1 cellular context compared by ENCODE assay signal in the genomic region with DNA sequence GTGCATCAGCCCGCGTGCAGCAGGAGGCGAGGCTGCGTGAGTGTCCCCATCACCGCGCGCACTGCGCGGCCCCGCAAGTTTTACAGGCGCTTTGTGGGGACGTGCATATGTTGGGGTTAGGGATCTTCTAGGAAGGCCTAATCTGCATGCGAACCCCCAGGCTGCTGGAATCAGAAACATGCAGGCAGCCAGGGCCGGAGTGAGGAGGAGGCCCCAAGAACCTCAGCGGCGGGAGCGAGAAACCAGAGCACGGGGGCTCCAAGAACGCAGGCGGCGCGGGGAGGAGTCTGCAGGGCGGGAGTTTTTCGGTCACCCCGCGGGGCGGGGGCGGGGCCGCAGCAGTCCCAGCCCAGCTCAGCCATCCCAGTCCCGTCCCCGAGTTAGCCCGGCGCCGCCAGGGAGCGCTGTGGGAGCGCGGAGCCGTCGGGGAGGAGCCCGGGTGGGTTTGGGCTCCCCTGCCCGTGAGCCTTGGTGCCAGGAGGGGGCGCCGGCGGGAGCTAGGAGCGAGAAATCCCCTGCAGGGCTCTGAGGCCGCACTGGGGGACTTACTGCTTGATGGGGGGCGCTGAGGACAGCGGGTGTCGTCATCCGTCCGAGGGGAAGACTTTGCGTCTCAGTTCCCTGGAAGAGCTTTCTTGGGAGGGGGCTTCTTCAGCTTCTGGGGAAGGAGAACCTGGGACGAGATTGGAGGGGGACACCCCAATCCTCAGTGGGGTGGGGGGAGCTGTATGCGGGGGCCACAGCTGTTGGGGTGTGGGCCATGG.
TF ChIP-seq lines count a peak whose summit lies in the region.

No MANE protein-coding gene starts in this region.

TF ChIP-seq in HepG2, 621 proteins besides CTCF, POLR2A, EP300 and RAD21 (continued from another document and continues in another):
- TF ChIP-seq, protein P1, sequence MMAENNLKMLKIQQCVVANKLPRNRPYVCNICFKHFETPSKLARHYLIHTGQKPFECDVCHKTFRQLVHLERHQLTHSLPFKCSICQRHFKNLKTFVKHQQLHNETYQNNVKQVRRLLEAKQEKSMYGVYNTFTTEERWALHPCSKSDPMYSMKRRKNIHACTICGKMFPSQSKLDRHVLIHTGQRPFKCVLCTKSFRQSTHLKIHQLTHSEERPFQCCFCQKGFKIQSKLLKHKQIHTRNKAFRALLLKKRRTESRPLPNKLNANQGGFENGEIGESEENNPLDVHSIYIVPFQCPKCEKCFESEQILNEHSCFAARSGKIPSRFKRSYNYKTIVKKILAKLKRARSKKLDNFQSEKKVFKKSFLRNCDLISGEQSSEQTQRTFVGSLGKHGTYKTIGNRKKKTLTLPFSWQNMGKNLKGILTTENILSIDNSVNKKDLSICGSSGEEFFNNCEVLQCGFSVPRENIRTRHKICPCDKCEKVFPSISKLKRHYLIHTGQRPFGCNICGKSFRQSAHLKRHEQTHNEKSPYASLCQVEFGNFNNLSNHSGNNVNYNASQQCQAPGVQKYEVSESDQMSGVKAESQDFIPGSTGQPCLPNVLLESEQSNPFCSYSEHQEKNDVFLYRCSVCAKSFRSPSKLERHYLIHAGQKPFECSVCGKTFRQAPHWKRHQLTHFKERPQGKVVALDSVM (CRISPR knock-in tag; IDR thresholded peaks at IDR 0.05), result peak; percentile 80
- TF ChIP-seq NFYC (CRISPR knock-in tag; IDR thresholded peaks at IDR 0.05) (no peak), SYNCRIP (IDR thresholded peaks at IDR 0.05; ENCODE audit: insufficient read depth, low read depth, low read length) (no peak), ZNF75D (CRISPR knock-in tag; IDR thresholded peaks at IDR 0.05; ENCODE audit: borderline replicate concordance) (no peak), ZNF749 (CRISPR knock-in tag; IDR thresholded peaks at IDR 0.05; ENCODE audit: borderline replicate concordance) (no peak), SP2 (CRISPR knock-in tag; IDR thresholded peaks at IDR 0.05) (peak; percentile 29; the same call in 1 of the 2 replicates), GTF2F1 (IDR thresholded peaks at IDR 0.05; ENCODE audit: low read length) (no peak), ZKSCAN8 (CRISPR knock-in tag; IDR thresholded peaks at IDR 0.05; ENCODE audit: borderline replicate concordance) (no peak), SKI (IDR thresholded peaks at IDR 0.05; ENCODE audit: partially characterized antibody) (peak; percentile 67), IKZF1 (IDR thresholded peaks at IDR 0.05) (no peak), NRL (CRISPR knock-in tag; IDR thresholded peaks at IDR 0.05; ENCODE audit: borderline replicate concordance) (peak; percentile 62; the same call in 1 of the 2 replicates), ZNF775 (CRISPR knock-in tag; IDR thresholded peaks at IDR 0.05; ENCODE audit: borderline replicate concordance) (no peak), ZNF253 (CRISPR knock-in tag; IDR thresholded peaks at IDR 0.05; ENCODE audit: borderline replicate concordance) (no peak), SMARCE1 (IDR thresholded peaks at IDR 0.05; ENCODE audit: borderline replicate concordance) (no peak), NAIF1 (CRISPR knock-in tag; IDR thresholded peaks at IDR 0.05; ENCODE audit: borderline replicate concordance) (no peak), CENPX (CRISPR knock-in tag; IDR thresholded peaks at IDR 0.05) (no peak), ZNF564 (CRISPR knock-in tag; IDR thresholded peaks at IDR 0.05) (peak; percentile 75; the same call in 1 of the 2 replicates), FLYWCH1 (CRISPR knock-in tag; IDR thresholded peaks at IDR 0.05) (no peak), ZNF260 (CRISPR knock-in tag; IDR thresholded peaks at IDR 0.05; ENCODE audit: borderline replicate concordance, low read depth) (no peak), ZNF615 (CRISPR knock-in tag; IDR thresholded peaks at IDR 0.05; ENCODE audit: borderline replicate concordance) (0 out of 2 replicates have a peak, but pooled peaks have one; percentile 27), SMAD1 (CRISPR knock-in tag; IDR thresholded peaks at IDR 0.05; ENCODE audit: borderline replicate concordance, low read depth) (0 out of 2 replicates have a peak, but pooled peaks have one; percentile 69), CREM (IDR thresholded peaks at IDR 0.05) (no peak), CREM (CRISPR knock-in tag; IDR thresholded peaks at IDR 0.05) (no peak), MAF1 (CRISPR knock-in tag; IDR thresholded peaks at IDR 0.05; ENCODE audit: borderline replicate concordance) (0 out of 2 replicates have a peak, but pooled peaks have one; percentile 35), HOXA9 (CRISPR knock-in tag; IDR thresholded peaks at IDR 0.05; ENCODE audit: borderline replicate concordance) (peak; percentile 56; the same call in 1 of the 2 replicates)
- TF ChIP-seq, protein P2, sequence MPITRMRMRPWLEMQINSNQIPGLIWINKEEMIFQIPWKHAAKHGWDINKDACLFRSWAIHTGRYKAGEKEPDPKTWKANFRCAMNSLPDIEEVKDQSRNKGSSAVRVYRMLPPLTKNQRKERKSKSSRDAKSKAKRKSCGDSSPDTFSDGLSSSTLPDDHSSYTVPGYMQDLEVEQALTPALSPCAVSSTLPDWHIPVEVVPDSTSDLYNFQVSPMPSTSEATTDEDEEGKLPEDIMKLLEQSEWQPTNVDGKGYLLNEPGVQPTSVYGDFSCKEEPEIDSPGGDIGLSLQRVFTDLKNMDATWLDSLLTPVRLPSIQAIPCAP (CRISPR knock-in tag; IDR thresholded peaks at IDR 0.05; ENCODE audit: low read depth), result no peak
- TF ChIP-seq, protein P3, sequence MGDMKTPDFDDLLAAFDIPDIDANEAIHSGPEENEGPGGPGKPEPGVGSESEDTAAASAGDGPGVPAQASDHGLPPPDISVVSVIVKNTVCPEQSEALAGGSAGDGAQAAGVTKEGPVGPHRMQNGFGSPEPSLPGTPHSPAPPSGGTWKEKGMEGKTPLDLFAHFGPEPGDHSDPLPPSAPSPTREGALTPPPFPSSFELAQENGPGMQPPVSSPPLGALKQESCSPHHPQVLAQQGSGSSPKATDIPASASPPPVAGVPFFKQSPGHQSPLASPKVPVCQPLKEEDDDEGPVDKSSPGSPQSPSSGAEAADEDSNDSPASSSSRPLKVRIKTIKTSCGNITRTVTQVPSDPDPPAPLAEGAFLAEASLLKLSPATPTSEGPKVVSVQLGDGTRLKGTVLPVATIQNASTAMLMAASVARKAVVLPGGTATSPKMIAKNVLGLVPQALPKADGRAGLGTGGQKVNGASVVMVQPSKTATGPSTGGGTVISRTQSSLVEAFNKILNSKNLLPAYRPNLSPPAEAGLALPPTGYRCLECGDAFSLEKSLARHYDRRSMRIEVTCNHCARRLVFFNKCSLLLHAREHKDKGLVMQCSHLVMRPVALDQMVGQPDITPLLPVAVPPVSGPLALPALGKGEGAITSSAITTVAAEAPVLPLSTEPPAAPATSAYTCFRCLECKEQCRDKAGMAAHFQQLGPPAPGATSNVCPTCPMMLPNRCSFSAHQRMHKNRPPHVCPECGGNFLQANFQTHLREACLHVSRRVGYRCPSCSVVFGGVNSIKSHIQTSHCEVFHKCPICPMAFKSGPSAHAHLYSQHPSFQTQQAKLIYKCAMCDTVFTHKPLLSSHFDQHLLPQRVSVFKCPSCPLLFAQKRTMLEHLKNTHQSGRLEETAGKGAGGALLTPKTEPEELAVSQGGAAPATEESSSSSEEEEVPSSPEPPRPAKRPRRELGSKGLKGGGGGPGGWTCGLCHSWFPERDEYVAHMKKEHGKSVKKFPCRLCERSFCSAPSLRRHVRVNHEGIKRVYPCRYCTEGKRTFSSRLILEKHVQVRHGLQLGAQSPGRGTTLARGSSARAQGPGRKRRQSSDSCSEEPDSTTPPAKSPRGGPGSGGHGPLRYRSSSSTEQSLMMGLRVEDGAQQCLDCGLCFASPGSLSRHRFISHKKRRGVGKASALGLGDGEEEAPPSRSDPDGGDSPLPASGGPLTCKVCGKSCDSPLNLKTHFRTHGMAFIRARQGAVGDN (CRISPR knock-in tag; IDR thresholded peaks at IDR 0.05), result peak; percentile 94
- TF ChIP-seq, protein P4, sequence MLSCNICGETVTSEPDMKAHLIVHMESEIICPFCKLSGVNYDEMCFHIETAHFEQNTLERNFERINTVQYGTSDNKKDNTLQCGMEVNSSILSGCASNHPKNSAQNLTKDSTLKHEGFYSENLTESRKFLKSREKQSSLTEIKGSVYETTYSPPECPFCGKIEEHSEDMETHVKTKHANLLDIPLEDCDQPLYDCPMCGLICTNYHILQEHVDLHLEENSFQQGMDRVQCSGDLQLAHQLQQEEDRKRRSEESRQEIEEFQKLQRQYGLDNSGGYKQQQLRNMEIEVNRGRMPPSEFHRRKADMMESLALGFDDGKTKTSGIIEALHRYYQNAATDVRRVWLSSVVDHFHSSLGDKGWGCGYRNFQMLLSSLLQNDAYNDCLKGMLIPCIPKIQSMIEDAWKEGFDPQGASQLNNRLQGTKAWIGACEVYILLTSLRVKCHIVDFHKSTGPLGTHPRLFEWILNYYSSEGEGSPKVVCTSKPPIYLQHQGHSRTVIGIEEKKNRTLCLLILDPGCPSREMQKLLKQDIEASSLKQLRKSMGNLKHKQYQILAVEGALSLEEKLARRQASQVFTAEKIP (CRISPR knock-in tag; IDR thresholded peaks at IDR 0.05; ENCODE audit: borderline replicate concordance), result no peak
- TF ChIP-seq, protein P5, sequence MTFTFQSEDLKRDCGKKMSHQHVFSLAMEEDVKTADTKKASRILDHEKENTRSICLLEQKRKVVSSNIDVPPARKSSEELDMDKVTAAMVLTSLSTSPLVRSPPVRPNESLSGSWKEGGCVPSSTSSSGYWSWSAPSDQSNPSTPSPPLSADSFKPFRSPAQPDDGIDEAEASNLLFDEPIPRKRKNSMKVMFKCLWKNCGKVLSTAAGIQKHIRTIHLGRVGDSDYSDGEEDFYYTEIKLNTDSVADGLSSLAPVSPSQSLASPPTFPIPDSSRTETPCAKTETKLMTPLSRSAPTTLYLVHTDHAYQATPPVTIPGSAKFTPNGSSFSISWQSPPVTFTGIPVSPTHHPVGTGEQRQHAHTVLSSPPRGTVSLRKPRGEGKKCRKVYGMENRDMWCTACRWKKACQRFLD (CRISPR knock-in tag; IDR thresholded peaks at IDR 0.05; ENCODE audit: borderline replicate concordance), result no peak
- TF ChIP-seq, protein P6, sequence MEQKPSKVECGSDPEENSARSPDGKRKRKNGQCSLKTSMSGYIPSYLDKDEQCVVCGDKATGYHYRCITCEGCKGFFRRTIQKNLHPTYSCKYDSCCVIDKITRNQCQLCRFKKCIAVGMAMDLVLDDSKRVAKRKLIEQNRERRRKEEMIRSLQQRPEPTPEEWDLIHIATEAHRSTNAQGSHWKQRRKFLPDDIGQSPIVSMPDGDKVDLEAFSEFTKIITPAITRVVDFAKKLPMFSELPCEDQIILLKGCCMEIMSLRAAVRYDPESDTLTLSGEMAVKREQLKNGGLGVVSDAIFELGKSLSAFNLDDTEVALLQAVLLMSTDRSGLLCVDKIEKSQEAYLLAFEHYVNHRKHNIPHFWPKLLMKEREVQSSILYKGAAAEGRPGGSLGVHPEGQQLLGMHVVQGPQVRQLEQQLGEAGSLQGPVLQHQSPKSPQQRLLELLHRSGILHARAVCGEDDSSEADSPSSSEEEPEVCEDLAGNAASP (CRISPR knock-in tag; IDR thresholded peaks at IDR 0.05; ENCODE audit: borderline replicate concordance), result peak; percentile 31; the same call in 1 of the 2 replicates
- TF ChIP-seq, protein P7, sequence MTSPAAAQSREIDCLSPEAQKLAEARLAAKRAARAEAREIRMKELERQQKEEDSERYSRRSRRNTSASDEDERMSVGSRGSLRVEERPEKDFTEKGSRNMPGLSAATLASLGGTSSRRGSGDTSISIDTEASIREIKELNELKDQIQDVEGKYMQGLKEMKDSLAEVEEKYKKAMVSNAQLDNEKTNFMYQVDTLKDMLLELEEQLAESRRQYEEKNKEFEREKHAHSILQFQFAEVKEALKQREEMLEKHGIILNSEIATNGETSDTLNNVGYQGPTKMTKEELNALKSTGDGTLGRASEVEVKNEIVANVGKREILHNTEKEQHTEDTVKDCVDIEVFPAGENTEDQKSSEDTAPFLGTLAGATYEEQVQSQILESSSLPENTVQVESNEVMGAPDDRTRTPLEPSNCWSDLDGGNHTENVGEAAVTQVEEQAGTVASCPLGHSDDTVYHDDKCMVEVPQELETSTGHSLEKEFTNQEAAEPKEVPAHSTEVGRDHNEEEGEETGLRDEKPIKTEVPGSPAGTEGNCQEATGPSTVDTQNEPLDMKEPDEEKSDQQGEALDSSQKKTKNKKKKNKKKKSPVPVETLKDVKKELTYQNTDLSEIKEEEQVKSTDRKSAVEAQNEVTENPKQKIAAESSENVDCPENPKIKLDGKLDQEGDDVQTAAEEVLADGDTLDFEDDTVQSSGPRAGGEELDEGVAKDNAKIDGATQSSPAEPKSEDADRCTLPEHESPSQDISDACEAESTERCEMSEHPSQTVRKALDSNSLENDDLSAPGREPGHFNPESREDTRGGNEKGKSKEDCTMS (CRISPR knock-in tag; conservative IDR thresholded peaks at IDR 0.05), result no peak
- TF ChIP-seq, protein P8, sequence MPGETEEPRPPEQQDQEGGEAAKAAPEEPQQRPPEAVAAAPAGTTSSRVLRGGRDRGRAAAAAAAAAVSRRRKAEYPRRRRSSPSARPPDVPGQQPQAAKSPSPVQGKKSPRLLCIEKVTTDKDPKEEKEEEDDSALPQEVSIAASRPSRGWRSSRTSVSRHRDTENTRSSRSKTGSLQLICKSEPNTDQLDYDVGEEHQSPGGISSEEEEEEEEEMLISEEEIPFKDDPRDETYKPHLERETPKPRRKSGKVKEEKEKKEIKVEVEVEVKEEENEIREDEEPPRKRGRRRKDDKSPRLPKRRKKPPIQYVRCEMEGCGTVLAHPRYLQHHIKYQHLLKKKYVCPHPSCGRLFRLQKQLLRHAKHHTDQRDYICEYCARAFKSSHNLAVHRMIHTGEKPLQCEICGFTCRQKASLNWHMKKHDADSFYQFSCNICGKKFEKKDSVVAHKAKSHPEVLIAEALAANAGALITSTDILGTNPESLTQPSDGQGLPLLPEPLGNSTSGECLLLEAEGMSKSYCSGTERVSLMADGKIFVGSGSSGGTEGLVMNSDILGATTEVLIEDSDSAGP (CRISPR knock-in tag; IDR thresholded peaks at IDR 0.05; ENCODE audit: borderline replicate concordance), result peak; percentile 91
- TF ChIP-seq, protein P9, sequence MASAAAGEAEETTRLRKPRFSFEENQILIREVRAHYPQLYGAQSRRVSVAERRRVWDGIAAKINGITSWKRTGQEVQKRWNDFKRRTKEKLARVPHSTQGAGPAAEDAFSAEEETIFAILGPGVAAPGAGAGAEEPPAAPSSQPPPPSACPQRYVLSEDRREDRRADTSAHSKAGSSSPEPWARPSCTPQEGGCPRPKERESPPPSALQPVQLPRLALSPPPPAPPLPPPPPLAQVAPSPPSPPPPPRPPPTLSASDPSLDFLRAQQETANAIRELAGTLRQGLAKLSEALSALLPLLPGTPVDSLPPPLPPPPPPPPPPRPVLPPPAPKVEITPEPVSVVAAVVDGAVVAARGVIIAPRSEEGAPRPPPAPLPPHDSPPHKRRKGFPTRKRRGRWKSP (CRISPR knock-in tag; IDR thresholded peaks at IDR 0.05), result peak; percentile 89; the same call in 1 of the 2 replicates
- TF ChIP-seq, protein P10, sequence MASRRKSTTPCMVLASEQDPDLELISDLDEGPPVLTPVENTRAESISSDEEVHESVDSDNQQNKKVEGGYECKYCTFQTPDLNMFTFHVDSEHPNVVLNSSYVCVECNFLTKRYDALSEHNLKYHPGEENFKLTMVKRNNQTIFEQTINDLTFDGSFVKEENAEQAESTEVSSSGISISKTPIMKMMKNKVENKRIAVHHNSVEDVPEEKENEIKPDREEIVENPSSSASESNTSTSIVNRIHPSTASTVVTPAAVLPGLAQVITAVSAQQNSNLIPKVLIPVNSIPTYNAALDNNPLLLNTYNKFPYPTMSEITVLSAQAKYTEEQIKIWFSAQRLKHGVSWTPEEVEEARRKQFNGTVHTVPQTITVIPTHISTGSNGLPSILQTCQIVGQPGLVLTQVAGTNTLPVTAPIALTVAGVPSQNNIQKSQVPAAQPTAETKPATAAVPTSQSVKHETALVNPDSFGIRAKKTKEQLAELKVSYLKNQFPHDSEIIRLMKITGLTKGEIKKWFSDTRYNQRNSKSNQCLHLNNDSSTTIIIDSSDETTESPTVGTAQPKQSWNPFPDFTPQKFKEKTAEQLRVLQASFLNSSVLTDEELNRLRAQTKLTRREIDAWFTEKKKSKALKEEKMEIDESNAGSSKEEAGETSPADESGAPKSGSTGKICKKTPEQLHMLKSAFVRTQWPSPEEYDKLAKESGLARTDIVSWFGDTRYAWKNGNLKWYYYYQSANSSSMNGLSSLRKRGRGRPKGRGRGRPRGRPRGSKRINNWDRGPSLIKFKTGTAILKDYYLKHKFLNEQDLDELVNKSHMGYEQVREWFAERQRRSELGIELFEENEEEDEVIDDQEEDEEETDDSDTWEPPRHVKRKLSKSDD (CRISPR knock-in tag; IDR thresholded peaks at IDR 0.05; ENCODE audit: low read depth), result no peak
